In the genomic region with DNA sequence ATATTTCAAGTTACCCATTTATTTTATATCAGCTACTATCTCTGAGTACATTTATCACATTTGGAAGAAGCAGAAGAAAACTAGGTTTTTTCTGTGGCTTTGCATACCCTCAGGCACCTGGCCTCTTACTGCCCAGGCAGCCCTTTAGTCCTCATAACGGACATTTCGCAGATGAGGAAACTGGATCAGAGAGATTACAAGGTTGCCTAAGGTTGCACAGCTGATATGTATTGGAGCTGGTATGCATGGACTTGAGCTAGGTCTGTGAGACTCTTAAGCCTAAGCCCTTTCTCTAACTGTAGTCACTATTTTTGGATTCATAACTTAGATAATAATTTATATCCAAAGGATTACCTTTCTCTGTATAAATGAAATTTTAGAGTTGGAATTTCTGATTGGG, we compare ENCODE assay signal across 26 cellular contexts. TPM values are rescaled to one million over a fixed set of nuclear protein-coding genes. Genes with fewer than 3 reads are reported as not detected.
DNase-seq lines count a peak whose midpoint lies in the region; ATAC-seq and TF ChIP-seq lines count a peak whose summit lies in the region.
"Had no signal": no experiment of that assay in that cellular context is flagged by ENCODE, and none has a peak within 500 bp of the region (broad histone marks: within the 10 kb centered on the region; RNA-seq: fewer than 3 reads in every experiment).

No MANE protein-coding gene starts in this region.

- no peak overlapping the region for H2AFZ ChIP-seq in fibroblast of lung (ENCODE audit: low read length)
- H2AFZ ChIP-seq: GM23338 had no signal

- H3K4me1 ChIP-seq in fibroblast of lung (ENCODE audit: control insufficient read depth, extremely low read depth, insufficient read depth, low read length), result peaks cover 23% of the 10 kb centered on the region

- intact Hi-C loops in CD14-positive monocyte (cut with micrococcal nuclease), result no loop called here

- H3K27ac Mint-ChIP-seq in CD14-positive monocyte, result no peak overlapping the region
- H3K27ac Mint-ChIP-seq: GM23338, H9 had no signal

- no peaks in the 10 kb centered on the region for H3K9me3 ChIP-seq in WERI-Rb-1 (ENCODE audit: severe bottlenecking)
- no peaks in the 10 kb centered on the region for H3K9me3 ChIP-seq in fibroblast of lung (ENCODE audit: control insufficient read depth, insufficient read depth, low read depth, low read length)

- H3K27me3 Mint-ChIP-seq in CD14-positive monocyte (ENCODE audit: low read depth in 3 of 3), result peaks cover 53 to 68% (median 64%) of the 10 kb centered on the region in 3 donors

- TF ChIP-seq CTCF in WERI-Rb-1 (IDR thresholded peaks at IDR 0.05; ENCODE audit: low read depth, low read length), result no peak
- TF ChIP-seq CTCF in fibroblast of lung (conservative IDR thresholded peaks at IDR 0.05 in 1 of 2, IDR thresholded peaks at IDR 0.05 in 1 of 2; ENCODE audit: low read depth in 1 of 2, low read length in 2 of 2), result no peak
- TF ChIP-seq CTCF in CD14-positive monocyte (IDR thresholded peaks at IDR 0.05), result no peak

- H3K27ac ChIP-seq in WERI-Rb-1 (no peak overlapping the region), fibroblast of lung (ENCODE audit: insufficient read depth, low read length) (no peak overlapping the region)
- H3K27ac ChIP-seq: 22Rv1, SJCRH30 had no signal

- DNase-seq in NCI-H82 (lab: John Stamatoyannopoulos, UW) (peak; percentile 15), NCI-H82 treated with DMSO at 0.1 percent for 48 hours (lab: John Stamatoyannopoulos, UW; ENCODE audit: unreplicated experiment) (no peak), WERI-Rb-1 (peak; percentile 9), fibroblast of lung (ENCODE audit: low read depth in 2 of 2) (no peak), hypothalamus (lab: John Stamatoyannopoulos, UW) (no peak), CD14-positive monocyte (ENCODE audit: low spot score) (no peak), 8988T (no peak)
- DNase-seq: CD4-positive, CD25-positive, alpha-beta regulatory T cell; DMS53; H9; Karpas-422; NCI-H1092 treated with DMSO at 0.1 percent for 48 hours; NCI-H1436; NCI-H187; NCI-H2081 treated with DMSO at 0.1 percent for 48 hours; NCI-H2171; NCI-H226; NCI-H524; NCI-H748 treated with DMSO at 0.1 percent for 48 hours; NK-92 treated with Interleukin-12 subunit alpha and Interleukin-12 subunit beta, amount 100 ng/mL, for 24 hours; PC-3; SJCRH30 had no signal

- H3K4me3 ChIP-seq in WERI-Rb-1 (ENCODE audit: low read depth, low read length), result no peak overlapping the region
- peak overlapping the region in 2 of 4 experiments; percentile 80 to 84 for H3K4me3 ChIP-seq in fibroblast of lung (replicated peaks in 1 of 4; ENCODE audit: control extremely low read depth in 1 of 4, insufficient read depth in 1 of 4, low read depth in 3 of 4, low read length in 4 of 4)
- H3K4me3 ChIP-seq: GM23338, SJCRH30 had no signal

- peaks cover 29% of the 10 kb centered on the region for H3K4me1 Mint-ChIP-seq in CD14-positive monocyte

- H3K36me3 Mint-ChIP-seq in CD14-positive monocyte, result peaks cover 3 to 10% of the 10 kb centered on the region in 2 donors
- H3K36me3 Mint-ChIP-seq: CD4-positive, CD25-positive, alpha-beta regulatory T cell had no signal

- H3K36me3 ChIP-seq in WERI-Rb-1, result no peaks in the 10 kb centered on the region
- peaks cover 4% of the 10 kb centered on the region for H3K36me3 ChIP-seq in fibroblast of lung (ENCODE audit: control insufficient read depth, insufficient read depth, low read length)
- H3K36me3 ChIP-seq: SJCRH30 had no signal

- H3K27me3 ChIP-seq in WERI-Rb-1 (ENCODE audit: insufficient read depth, low read depth, severe bottlenecking) (no peaks in the 10 kb centered on the region), fibroblast of lung (ENCODE audit: control insufficient read depth, insufficient read depth, low read length) (no peaks in the 10 kb centered on the region)

- ATAC-seq in HG03025 (IDR thresholded peaks at IDR 0.05; ENCODE audit: low FRiP score, unreplicated experiment), result no peak
- ATAC-seq: GM23338, PC-3, Right ventricle myocardium inferior had no signal

- H3K4me3 Mint-ChIP-seq in CD14-positive monocyte, result no peak overlapping the region
- H3K4me3 Mint-ChIP-seq: CD4-positive, CD25-positive, alpha-beta regulatory T cell; GM23338; H9 had no signal

- no peaks in the 10 kb centered on the region for H4K20me1 ChIP-seq in fibroblast of lung (ENCODE audit: control insufficient read depth, extremely low read depth, insufficient read depth, low read length)

- peaks cover 0 to 12% (median 5%) of the 10 kb centered on the region in 7 donors for H3K9me3 Mint-ChIP-seq in CD14-positive monocyte

- H3K4me2 ChIP-seq in fibroblast of lung (ENCODE audit: extremely low read depth, insufficient read depth, low read length), result peak overlapping the region; percentile 33
- H3K4me2 ChIP-seq: GM23338 had no signal

- no peak overlapping the region for H3K9ac ChIP-seq in fibroblast of lung (ENCODE audit: insufficient read depth, low read length)

- H3K79me2 ChIP-seq in fibroblast of lung (ENCODE audit: control insufficient read depth, insufficient read depth, low read length), result peaks cover 67% of the 10 kb centered on the region

RNA-seq across cellular contexts. Expression of gene CNIH3, which starts 4.0 kb away (rescaled TPM):
- 15.7 and 28.1 TPM in 2 replicates for total RNA-seq in fibroblast of lung
- polyA plus RNA-seq in fibroblast of lung (3.7 and 19.7 TPM in 2 replicates), CD14-positive monocyte (under 1 TPM in 1 of 2 donors, not detected in 1; 0.37 TPM)
- 4.8 and 22.8 TPM in 2 replicates for polyA plus RNA-seq in fibroblast of lung (2012)
- polyA minus RNA-seq in fibroblast of lung (ENCODE audit: low replicate concordance), result 1.5 and 41.6 TPM in 2 replicates

Comparison
In these comparisons a context has a peak if more than half of its experiments do, and no peak if none do; other contexts are left out.
1. DNase-seq: peak in NCI-H82 (single experiment) and WERI-Rb-1 (single experiment); none in NCI-H82 treated with DMSO at 0.1 percent for 48 hours (single experiment), fibroblast of lung (0 of 2), hypothalamus (0 of 51), CD14-positive monocyte (single experiment) and 8988T (single experiment).